10 cellular contexts compared by ENCODE assay signal in genomic region chr4:133151681-133152329, GRCh38. TPM values are rescaled to one million over a fixed set of nuclear protein-coding genes. Genes with fewer than 3 reads are reported as not detected.
DNase-seq lines count a peak whose midpoint lies in the region; ATAC-seq and TF ChIP-seq lines count a peak whose summit lies in the region.
"Had no signal": no experiment of that assay in that cellular context is flagged by ENCODE, and none has a peak within 500 bp of the region (broad histone marks: within the 10 kb centered on the region; RNA-seq: fewer than 3 reads in every experiment).

No MANE protein-coding gene starts in this region.

- DNase-seq in EL (peak; percentile 26), NCI-H748 treated with DMSO at 0.1 percent for 48 hours (lab: John Stamatoyannopoulos, UW) (peak; percentile 36), putamen (ENCODE audit: low spot score) (peak; percentile 68), MV-4-11 (lab: John Stamatoyannopoulos, UW) (no peak), SW480 (ENCODE audit: low spot score) (no peak)
- DNase-seq in stimulated activated naive CD4-positive, alpha-beta T cell treated with Interleukin-2 at 50 U/mL for 16 hours (lab: John Stamatoyannopoulos, UW), result no peak
- DNase-seq: activated T-cell treated with anti-CD3 and anti-CD28 coated beads for 4 hours, NCI-H1048 had no signal

- H3K27me3 ChIP-seq in gastroesophageal sphincter, result peaks cover 37% of the 10 kb centered on the region

- ATAC-seq in gastroesophageal sphincter, result no peak
- no peak for ATAC-seq in HG03460 (IDR thresholded peaks at IDR 0.05; ENCODE audit: unreplicated experiment)

- peak overlapping the region; percentile 57 to 61 for H3K4me3 ChIP-seq in gastroesophageal sphincter

- no peaks in the 10 kb centered on the region for H3K9me3 ChIP-seq in gastroesophageal sphincter

- H3K27ac ChIP-seq in gastroesophageal sphincter, result peak overlapping the region in 2 of 4 donors; percentile 21 to 69

- no CpG with 5 or more reads among the region's 63 CpGs for WGBS in gastroesophageal sphincter (ENCODE audit: low coverage in 1 of 2), 2 donors

- H3K36me3 ChIP-seq in gastroesophageal sphincter, result no peaks in the 10 kb centered on the region

- no peak for TF ChIP-seq EP300 in gastroesophageal sphincter (IDR thresholded peaks at IDR 0.05)

- no peak for TF ChIP-seq CTCF in gastroesophageal sphincter (IDR thresholded peaks at IDR 0.05)

- TF ChIP-seq POLR2A in gastroesophageal sphincter (IDR thresholded peaks at IDR 0.05), result no peak

- peaks cover 0 to 64% (median 35%) of the 10 kb centered on the region in 3 donors for H3K4me1 ChIP-seq in gastroesophageal sphincter

RNA-seq across cellular contexts. Expression of gene PCDH10, which starts 2.7 kb away (rescaled TPM):
- total RNA-seq in gastroesophageal sphincter, result 10 to 100 TPM in 2 of 4 donors, under 1 TPM in 2; 0.27 to 18.1 (median 7.0) TPM

Comparison
In these comparisons a context has a peak if more than half of its experiments do, and no peak if none do; other contexts are left out.
1. DNase-seq: peak in EL (single experiment), NCI-H748 treated with DMSO at 0.1 percent for 48 hours (single experiment) and putamen (single experiment); none in MV-4-11 (single experiment), SW480 (single experiment) and stimulated activated naive CD4-positive, alpha-beta T cell treated with Interleukin-2 at 50 U/mL for 16 hours (single experiment).